8 cellular contexts compared by ENCODE assay signal in genomic region chr10:89700914-89701237, GRCh38. TPM values are rescaled to one million over a fixed set of nuclear protein-coding genes. Genes with fewer than 3 reads are reported as not detected.
A peak's percentile ranks its signal among the peaks of the same experiment; 100 is the strongest.
DNase-seq lines count a peak whose midpoint lies in the region; ATAC-seq, FAIRE-seq and TF ChIP-seq lines count a peak whose summit lies in the region.

No MANE protein-coding gene starts in this region.

- no peak for TF ChIP-seq RAD21 in K562 (CRISPR knock-in tag; conservative IDR thresholded peaks at IDR 0.05 in 1 of 2, IDR thresholded peaks at IDR 0.05 in 1 of 2)

- no peaks in the 10 kb centered on the region for H3K27me3 Mint-ChIP-seq in activated T-cell treated with anti-CD3 and anti-CD28 coated beads, Interleukin-2, amount 50 U/mL, for 4 hours (ENCODE audit: low read depth)

- peak overlapping the region; percentile 91 for H2AFZ ChIP-seq in K562 (ENCODE audit: low read depth, low read length)

- DNase-seq in activated T-cell treated with anti-CD3 and anti-CD28 coated beads, Interleukin-2, amount 50 U/mL, for 4 hours, result no peak
- DNase-seq in activated T-cell treated with anti-CD3 and anti-CD28 coated beads for 4 hours (no peak), K562 (ENCODE audit: extremely low read depth in 1 of 4, low spot score in 3 of 4) (no peak), lower lobe of right lung (no peak), tibial artery (no peak), C1 segment of cervical spinal cord (lab: John Stamatoyannopoulos, UW) (no peak), islet precursor cell (no peak)

- H3K36me3 Mint-ChIP-seq in activated T-cell treated with anti-CD3 and anti-CD28 coated beads, Interleukin-2, amount 50 U/mL, for 4 hours (ENCODE audit: insufficient read depth), result no peaks in the 10 kb centered on the region

- 2% methylated on average over 7 of the region's 7 CpGs for WGBS in K562 (ENCODE audit: insufficient coverage, low coverage, missing lambda C conversion rate)

- CTCF ChIA-PET in K562 (lab: Yijun Ruan, JAX; ENCODE audit: low intra/inter-chr PET ratio), result interaction anchor here (0.9 kb wide), 1 partner anchor 56 kb away, joined by 5 read pairs; no protein-coding TSS in a partner anchor

- H3K4me1 Mint-ChIP-seq in activated T-cell treated with anti-CD3 and anti-CD28 coated beads, Interleukin-2, amount 50 U/mL, for 4 hours (ENCODE audit: low read depth), result peaks cover 37% of the 10 kb centered on the region

- in situ Hi-C loops in K562 (cut with MboI), result no loop called here

- H3K9me3 ChIP-seq in K562 (replicated peaks; ENCODE audit: control insufficient read depth, insufficient read depth, low read depth, low read length) (no peaks in the 10 kb centered on the region), lower lobe of right lung (no peaks in the 10 kb centered on the region), tibial artery (no peaks in the 10 kb centered on the region)

- H3K27ac ChIP-seq in K562 (ENCODE audit: extremely low read depth, low read depth, low read length) (peak overlapping the region; percentile 98), lower lobe of right lung (peak overlapping the region; percentile 88), tibial artery (peak overlapping the region; percentile 75 to 78)

- POLR2A ChIA-PET in K562 (lab: Yijun Ruan, JAX), result interaction anchor here (0.6 to 1.4 kb wide), 8 partner anchors 8 to 1360 kb away, joined by 3 to 7 read pairs (median 4); no protein-coding TSS in a partner anchor

- H3K9me3 Mint-ChIP-seq in activated T-cell treated with anti-CD3 and anti-CD28 coated beads, Interleukin-2, amount 50 U/mL, for 4 hours, result no peaks in the 10 kb centered on the region

- intact Hi-C loops in K562 (cut with micrococcal nuclease), result loop anchor here (1.0 kb wide), 1 partner anchor 57 kb away; no protein-coding TSS in a partner anchor
- intact Hi-C loops in lower lobe of right lung (cut with DNase I), result no loop called here
- intact Hi-C loops in tibial artery (cut with DNase I; ENCODE audit: low total_unique reads), result loop anchor here (10.0 kb wide), 2 partner anchors 276 to 446 kb away; partner anchors contain the start of gene LIPA

- TF ChIP-seq CTCF in K562 (IDR thresholded peaks at IDR 0.05 in 2 of 3, conservative IDR thresholded peaks at IDR 0.05 in 1 of 3; ENCODE audit: insufficient read depth in 2 of 3, low read depth in 1 of 3, low read length in 3 of 3) (no peak), lower lobe of right lung (IDR thresholded peaks at IDR 0.05) (no peak), tibial artery (IDR thresholded peaks at IDR 0.05) (no peak)

- ATAC-seq in activated T-cell treated with anti-CD3 and anti-CD28 coated beads, Interleukin-2, amount 50 U/mL, for 4 hours, result no peak
- no peak for ATAC-seq in K562
- no peak for ATAC-seq in lower lobe of right lung
- ATAC-seq in GM18858 (IDR thresholded peaks at IDR 0.05; ENCODE audit: unreplicated experiment), result no peak

- H3K4me3 ChIP-seq in K562, result peak overlapping the region; percentile 68
- H3K4me3 ChIP-seq in lower lobe of right lung, result peak overlapping the region; percentile 74
- H3K4me3 ChIP-seq in tibial artery, result peak overlapping the region; percentile 55 to 68

- FAIRE-seq in K562 (lab: Jason Lieb, UNC), result no peak

- H3K4me1 ChIP-seq in K562 (replicated peaks in 1 of 2; ENCODE audit: control insufficient read depth in 2 of 2, insufficient read depth in 2 of 2, low read length in 2 of 2) (peaks cover 0 to 3% of the 10 kb centered on the region in 2 experiments; a peak in 1 of 5 replicates), lower lobe of right lung (peaks cover 6% of the 10 kb centered on the region), tibial artery (peaks cover 0 to 7% (median 3%) of the 10 kb centered on the region in 4 donors)

- peaks cover 6% of the 10 kb centered on the region; the same call in 1 of the 3 replicates for H3K36me3 ChIP-seq in K562 (ENCODE audit: control insufficient read depth, insufficient read depth, low read length)
- H3K36me3 ChIP-seq in lower lobe of right lung, result no peaks in the 10 kb centered on the region
- H3K36me3 ChIP-seq in tibial artery, result no peaks in the 10 kb centered on the region

- BruUV-seq in K562 (replicated peaks; lab: Mats Ljungman, UMichigan), result TSS peak; percentile 91

- peak overlapping the region; percentile 92 to 97 for H3K9ac ChIP-seq in K562 (ENCODE audit: insufficient read depth in 1 of 2, low read depth in 2 of 2, low read length in 2 of 2)

- H3K27me3 ChIP-seq in K562 (ENCODE audit: control insufficient read depth in 2 of 2, insufficient read depth in 2 of 2, low read length in 2 of 2) (no peaks in the 10 kb centered on the region), lower lobe of right lung (ENCODE audit: low read depth) (no peaks in the 10 kb centered on the region), tibial artery (no peaks in the 10 kb centered on the region)

- peak overlapping the region; percentile 93 for H3K4me3 Mint-ChIP-seq in activated T-cell treated with anti-CD3 and anti-CD28 coated beads, Interleukin-2, amount 50 U/mL, for 4 hours

- peaks cover 49% of the 10 kb centered on the region for H3K79me2 ChIP-seq in K562 (ENCODE audit: control insufficient read depth, insufficient read depth, low read length)

- H3K4me2 ChIP-seq in K562 (ENCODE audit: insufficient read depth, low read length), result peak overlapping the region; percentile 97

- TF ChIP-seq EP300 in K562 (IDR thresholded peaks at IDR 0.05; ENCODE audit: low read length), result no peak

- H3K9me1 ChIP-seq in K562 (ENCODE audit: control insufficient read depth, insufficient read depth, low read length), result no peaks in the 10 kb centered on the region

- no peak for TF ChIP-seq POLR2A in K562 (conservative IDR thresholded peaks at IDR 0.05)

- H4K20me1 ChIP-seq in K562 (replicated peaks; ENCODE audit: control insufficient read depth, insufficient read depth, low read length), result no peaks in the 10 kb centered on the region; the same call in 1 of the 2 replicates

TF ChIP-seq in K562, 482 proteins besides CTCF, POLR2A, EP300 and RAD21 (continues in another document):
- no peak for TF ChIP-seq ZBTB26 (CRISPR knock-in tag; IDR thresholded peaks at IDR 0.05)

RNA-seq across cellular contexts. Expression of gene KIF20B, which starts 0.5 kb away (rescaled TPM):
- 10 to 100 TPM; 28.0 to 28.8 (median 28.4) TPM for total RNA-seq in activated T-cell treated with anti-CD3 and anti-CD28 coated beads, Interleukin-2, amount 50 U/mL, for 4 hours
- 22.8 and 62.2 TPM in 2 replicates for total RNA-seq in K562 (2011; cell fraction: chromatin; rRNA removed; ENCODE audit: low replicate concordance)
- total RNA-seq in K562 (2011; cell fraction: nucleolus; rRNA removed), result 3.0 and 4.6 TPM in 2 replicates
- total RNA-seq in K562 (2011; cell fraction: nucleoplasm; rRNA removed), result 8.4 and 13.4 TPM in 2 replicates
- total RNA-seq in K562 (2014; rRNA removed) (16.4 and 18.6 TPM in 2 replicates), K562 (2014; rRNA removed; fragmentation: Illumina TruSeq; extraction: Trizol) (46.9 and 57.2 TPM in 2 replicates), K562 (2015; rRNA removed; fragmentation: Illumina TruSeq; extraction: Trizol) (42.4 and 46.3 TPM in 2 replicates), K562 (2021) (45.9 and 47.6 TPM in 2 replicates), lower lobe of right lung (6.7 TPM)
- polyA plus RNA-seq in K562 (2011; rRNA removed) (14.9 and 19.1 TPM in 2 replicates), K562 (2014; fragmentation: Illumina TruSeq; extraction: Trizol) (25.1 and 32.2 TPM in 2 replicates), K562 (2014; fragmentation: Nextera tagmentation; extraction: Ambion mirVana) (10 to 100 TPM; 32.9 to 56.5 TPM), K562 (2014; rRNA removed) (14.6 and 18.7 TPM in 2 replicates)
- polyA plus RNA-seq in K562 (2011; cell fraction: cytosol; rRNA removed), result 1.1 and 3.3 TPM in 2 replicates
- polyA plus RNA-seq in K562 (2011; cell fraction: nucleus; rRNA removed), result 5.9 and 9.0 TPM in 2 replicates
- 13.1 and 18.1 TPM in 2 replicates for polyA plus RNA-seq in K562 (2012)
- polyA minus RNA-seq in K562 (2011; rRNA and poly(A)+ RNA removed), result 49.5 and 66.4 TPM in 2 replicates
- polyA minus RNA-seq in K562 (2011; cell fraction: cytosol; rRNA and poly(A)+ RNA removed), result 6.5 and 10.0 TPM in 2 replicates
- 9.0 and 19.9 TPM in 2 replicates for polyA minus RNA-seq in K562 (2011; cell fraction: nucleus; rRNA and poly(A)+ RNA removed)

RNA-seq across cellular contexts. Expression of gene PANK1, which starts 55.8 kb away (rescaled TPM):
- total RNA-seq in activated T-cell treated with anti-CD3 and anti-CD28 coated beads, Interleukin-2, amount 50 U/mL, for 4 hours, result 1 to 10 TPM; 1.3 to 2.7 (median 2.1) TPM
- total RNA-seq in K562 (2011; cell fraction: chromatin; rRNA removed; ENCODE audit: low replicate concordance), result 9.0 and 12.7 TPM in 2 replicates
- 4.2 and 5.7 TPM in 2 replicates for total RNA-seq in K562 (2011; cell fraction: nucleolus; rRNA removed)
- total RNA-seq in K562 (2011; cell fraction: nucleoplasm; rRNA removed), result 5.3 and 6.6 TPM in 2 replicates
- total RNA-seq in K562 (2014; rRNA removed) (4.1 and 6.5 TPM in 2 replicates), K562 (2014; rRNA removed; fragmentation: Illumina TruSeq; extraction: Trizol) (7.2 and 8.6 TPM in 2 replicates), K562 (2015; rRNA removed; fragmentation: Illumina TruSeq; extraction: Trizol) (10.0 and 10.7 TPM in 2 replicates), K562 (2021) (5.9 and 6.1 TPM in 2 replicates), lower lobe of right lung (8.2 TPM)
- polyA plus RNA-seq in K562 (2011; rRNA removed) (8.7 and 9.8 TPM in 2 replicates), K562 (2014; fragmentation: Illumina TruSeq; extraction: Trizol) (7.9 and 8.1 TPM in 2 replicates), K562 (2014; fragmentation: Nextera tagmentation; extraction: Ambion mirVana) (1 to 10 TPM; 1.7 to 2.5 TPM), K562 (2014; rRNA removed) (3.9 and 5.5 TPM in 2 replicates)
- polyA plus RNA-seq in K562 (2011; cell fraction: cytosol; rRNA removed), result 2.4 and 5.6 TPM in 2 replicates
- polyA plus RNA-seq in K562 (2011; cell fraction: nucleus; rRNA removed), result 2.8 and 5.6 TPM in 2 replicates
- 3.8 and 4.9 TPM in 2 replicates for polyA plus RNA-seq in K562 (2012)
- 11.3 and 14.4 TPM in 2 replicates for polyA minus RNA-seq in K562 (2011; rRNA and poly(A)+ RNA removed)
- polyA minus RNA-seq in K562 (2011; cell fraction: cytosol; rRNA and poly(A)+ RNA removed), result 3.3 and 6.7 TPM in 2 replicates
- 7.0 and 15.3 TPM in 2 replicates for polyA minus RNA-seq in K562 (2011; cell fraction: nucleus; rRNA and poly(A)+ RNA removed)
